7 cellular contexts compared by ENCODE assay signal in the genomic region with DNA sequence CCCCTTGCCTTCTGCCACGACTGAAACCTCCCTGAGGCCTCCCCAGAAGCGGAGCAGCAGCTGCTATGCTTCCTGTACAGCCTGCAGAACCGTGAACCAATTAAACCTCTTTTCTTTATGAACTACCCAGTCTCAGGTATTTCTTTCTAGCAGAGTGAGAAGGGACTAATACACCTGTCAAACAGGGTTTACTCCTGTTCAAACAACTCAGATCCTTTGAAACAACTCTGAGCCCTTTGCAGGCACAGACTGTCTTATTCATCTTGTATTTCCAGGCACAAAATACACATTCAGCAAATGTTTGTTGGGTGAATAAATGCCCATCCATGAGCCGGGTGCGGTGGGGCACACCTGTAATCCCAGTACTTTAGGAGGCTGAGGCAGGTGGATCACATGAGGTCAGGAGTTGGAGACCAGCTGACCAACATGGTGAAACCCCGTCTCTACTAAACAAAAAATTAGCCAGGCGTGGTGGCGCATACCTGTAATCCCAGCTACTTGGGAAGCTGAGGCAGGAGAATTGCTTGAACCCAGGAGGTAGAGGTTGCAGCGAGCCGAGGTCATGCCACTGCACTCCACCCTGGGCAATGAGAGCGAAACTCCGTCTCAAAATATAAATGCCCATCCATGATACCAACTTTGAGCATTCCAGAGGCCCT. TPM values are rescaled to one million over a fixed set of nuclear protein-coding genes. Genes with fewer than 3 reads are reported as not detected.
DNase-seq lines count a peak whose midpoint lies in the region; ATAC-seq, FAIRE-seq and TF ChIP-seq lines count a peak whose summit lies in the region.
"Not testable (repeated sequence)": the region's sequence is repeated elsewhere in the genome, so short reads cannot be mapped to it uniquely, and the experiment has no call there.

No MANE protein-coding gene starts in this region.

- not testable (repeated sequence) for H3K9me3 Mint-ChIP-seq in activated CD8-positive, alpha-beta T cell treated with anti-CD3 and anti-CD28 coated beads for 36 hours; activated naive CD4-positive, alpha-beta T cell treated with anti-CD3 and anti-CD28 coated beads, Interleukin-2, amount 50 U/mL, for 72 hours; MCF 10A (ENCODE audit: unreplicated experiment)

- not testable (repeated sequence) for BruUV-seq in MCF 10A (replicated peaks; lab: Mats Ljungman, UMichigan)

- intact Hi-C loops in activated CD8-positive, alpha-beta T cell treated with anti-CD3 and anti-CD28 coated beads for 36 hours (cut with micrococcal nuclease) = not testable (repeated sequence)
- intact Hi-C loops in MCF 10A (cut with micrococcal nuclease) (loop anchor here (10.0 kb wide), 1 partner anchor 332 kb away; no protein-coding TSS in a partner anchor), posterior vena cava (cut with DNase I) (loop anchor here (10.0 kb wide), 2 partner anchors 122 to 1612 kb away; no protein-coding TSS in a partner anchor)

- H3K27ac ChIP-seq in RWPE1 = peak overlapping the region; percentile 92

- H3K4me1 Mint-ChIP-seq in activated CD8-positive, alpha-beta T cell treated with anti-CD3 and anti-CD28 coated beads for 36 hours (ENCODE audit: low read depth) = peaks cover 22% of the 10 kb centered on the region
- peaks cover 29% of the 10 kb centered on the region for H3K4me1 Mint-ChIP-seq in MCF 10A (ENCODE audit: insufficient read depth, unreplicated experiment)

- DNase-seq in GM12891 (ENCODE audit: insufficient read length, low spot score); RWPE1 (ENCODE audit: low spot score); activated CD8-positive, alpha-beta T cell treated with anti-CD3 and anti-CD28 coated beads for 36 hours; activated naive CD4-positive, alpha-beta T cell treated with anti-CD3 and anti-CD28 coated beads, Interleukin-2, amount 50 U/mL, for 72 hours (ENCODE audit: low spot score in 2 of 2); MCF 10A (ENCODE audit: unreplicated experiment): not testable (repeated sequence)
- peak; percentile 36 for DNase-seq in posterior vena cava (ENCODE audit: low spot score)

- peak; percentile 20; the same call in 1 of the 2 replicates for TF ChIP-seq POLR2A in GM12891 (IDR thresholded peaks at IDR 0.05; ENCODE audit: low read depth, low read length)

- CTCF ChIA-PET in RWPE1 (lab: Yijun Ruan, JAX); activated CD8-positive, alpha-beta T cell treated with anti-CD3 and anti-CD28 coated beads for 36 hours (lab: Charles Lee): not testable (repeated sequence)
- CTCF ChIA-PET in MCF 10A (lab: Yijun Ruan, JAX) = interaction anchor here (2.2 kb wide), 1 partner anchor 284 kb away, joined by 8 read pairs; no protein-coding TSS in a partner anchor

- POLR2A ChIA-PET in RWPE1 (lab: Yijun Ruan, JAX; ENCODE audit: low non-redundant PET) = not testable (repeated sequence)
- POLR2A ChIA-PET in activated CD8-positive, alpha-beta T cell treated with anti-CD3 and anti-CD28 coated beads for 36 hours (lab: Charles Lee) = interaction anchor here (0.6 to 1.5 kb wide), 2 partner anchors 9 to 161 kb away, joined by 3 read pairs; no protein-coding TSS in a partner anchor
- POLR2A ChIA-PET in MCF 10A (lab: Yijun Ruan, JAX) = interaction anchor here (0.6 kb wide), 1 partner anchor 601 kb away, joined by 3 read pairs; no protein-coding TSS in a partner anchor

- not testable (repeated sequence) for H3K36me3 Mint-ChIP-seq in activated CD8-positive, alpha-beta T cell treated with anti-CD3 and anti-CD28 coated beads for 36 hours (ENCODE audit: low read depth)
- peaks cover 6 to 12% of the 10 kb centered on the region in 2 donors for H3K36me3 Mint-ChIP-seq in activated naive CD4-positive, alpha-beta T cell treated with anti-CD3 and anti-CD28 coated beads, Interleukin-2, amount 50 U/mL, for 72 hours
- peaks cover 25% of the 10 kb centered on the region for H3K36me3 Mint-ChIP-seq in MCF 10A (ENCODE audit: insufficient read depth, unreplicated experiment)

- ATAC-seq in activated CD8-positive, alpha-beta T cell treated with anti-CD3 and anti-CD28 coated beads for 36 hours; activated naive CD4-positive, alpha-beta T cell treated with anti-CD3 and anti-CD28 coated beads, Interleukin-2, amount 50 U/mL, for 72 hours: not testable (repeated sequence)
- peak; percentile 60 for ATAC-seq in esophagus mucosa

- TF ChIP-seq CTCF in RWPE1 (conservative IDR thresholded peaks at IDR 0.05; ENCODE audit: low read depth); activated CD8-positive, alpha-beta T cell treated with anti-CD3 and anti-CD28 coated beads for 36 hours (IDR thresholded peaks at IDR 0.05); MCF 10A (IDR thresholded peaks at IDR 0.05; ENCODE audit: unreplicated experiment): not testable (repeated sequence)

- peak overlapping the region; percentile 31 for H3K27ac Mint-ChIP-seq in activated CD8-positive, alpha-beta T cell treated with anti-CD3 and anti-CD28 coated beads for 36 hours
- peak overlapping the region; percentile 86 to 96 for H3K27ac Mint-ChIP-seq in activated naive CD4-positive, alpha-beta T cell treated with anti-CD3 and anti-CD28 coated beads, Interleukin-2, amount 50 U/mL, for 72 hours
- H3K27ac Mint-ChIP-seq in MCF 10A (ENCODE audit: low read depth, unreplicated experiment) = peak overlapping the region; percentile 82

- not testable (repeated sequence) for H3K27me3 Mint-ChIP-seq in activated CD8-positive, alpha-beta T cell treated with anti-CD3 and anti-CD28 coated beads for 36 hours; MCF 10A (ENCODE audit: insufficient read depth, unreplicated experiment)

- not testable (repeated sequence) for FAIRE-seq in GM12891 (lab: Jason Lieb, UNC)

- H3K4me3 Mint-ChIP-seq in activated CD8-positive, alpha-beta T cell treated with anti-CD3 and anti-CD28 coated beads for 36 hours; MCF 10A (ENCODE audit: unreplicated experiment): not testable (repeated sequence)

RNA-seq across cellular contexts. Expression of gene CAMK2N1, which starts 10.8 kb away (rescaled TPM):
- 0.04 TPM for polyA plus RNA-seq in GM12891 (2012; ENCODE audit: low read depth, missing spikeins)
- total RNA-seq in activated CD8-positive, alpha-beta T cell treated with anti-CD3 and anti-CD28 coated beads for 36 hours = under 1 TPM; 0.67 to 0.86 TPM
- under 1 TPM; 0.25 to 0.51 TPM for total RNA-seq in activated naive CD4-positive, alpha-beta T cell treated with anti-CD3 and anti-CD28 coated beads, Interleukin-2, amount 50 U/mL, for 72 hours
- 4.9 and 9.7 TPM in 2 replicates for total RNA-seq in MCF 10A (2022)
- total RNA-seq in esophagus mucosa = 7.7 TPM
- total RNA-seq in posterior vena cava = 10 to 100 TPM; 12.3 to 22.9 TPM

RNA-seq across cellular contexts. Expression of gene MUL1, which starts 11.1 kb away (rescaled TPM):
- 15.9 TPM for polyA plus RNA-seq in GM12891 (2012; ENCODE audit: low read depth, missing spikeins)
- total RNA-seq in activated CD8-positive, alpha-beta T cell treated with anti-CD3 and anti-CD28 coated beads for 36 hours = 10 to 100 TPM; 11.9 to 12.0 TPM
- 10 to 100 TPM; 12.8 to 14.6 TPM for total RNA-seq in activated naive CD4-positive, alpha-beta T cell treated with anti-CD3 and anti-CD28 coated beads, Interleukin-2, amount 50 U/mL, for 72 hours
- total RNA-seq in MCF 10A (2022) (23.4 and 29.9 TPM in 2 replicates), esophagus mucosa (17.1 TPM), posterior vena cava (10 to 100 TPM; 20.9 to 21.7 TPM)

RNA-seq across cellular contexts. Expression of gene FAM43B, which starts 55.5 kb away (rescaled TPM):
- not detected for polyA plus RNA-seq in GM12891 (2012; ENCODE audit: low read depth, missing spikeins)
- not detected for total RNA-seq in activated CD8-positive, alpha-beta T cell treated with anti-CD3 and anti-CD28 coated beads for 36 hours
- total RNA-seq in activated naive CD4-positive, alpha-beta T cell treated with anti-CD3 and anti-CD28 coated beads, Interleukin-2, amount 50 U/mL, for 72 hours = not detected
- total RNA-seq in MCF 10A (2022) = not detected in 2 replicates
- total RNA-seq in esophagus mucosa = 0.12 TPM
- 1 to 10 TPM; 1.2 to 3.9 TPM for total RNA-seq in posterior vena cava

Comparison
In these comparisons a context has a peak if more than half of its experiments do, and no peak if none do; other contexts are left out.
1. H3K27ac Mint-ChIP-seq: peak in every context shown above with its lines; median percentile 91 in activated naive CD4-positive, alpha-beta T cell treated with anti-CD3 and anti-CD28 coated beads, Interleukin-2, amount 50 U/mL, for 72 hours; 82 in MCF 10A; 31 in activated CD8-positive, alpha-beta T cell treated with anti-CD3 and anti-CD28 coated beads for 36 hours.